Comparison of ENCODE assay signal across 1 cellular context in genomic region chr15:81002004-81002253, GRCh38.
TF ChIP-seq lines count a peak whose summit lies in the region.

No MANE protein-coding gene starts in this region.

TF ChIP-seq in HepG2, 621 proteins besides CTCF, POLR2A, EP300 and RAD21 (continued from another document):
- TF ChIP-seq POLR2AphosphoS5 (IDR thresholded peaks at IDR 0.05; ENCODE audit: low read depth, low read length) (no peak), CEBPB (IDR thresholded peaks at IDR 0.05; ENCODE audit: borderline replicate concordance, low read depth, low read length) (no peak)
TF ChIP-seq in HepG2: peak in this region for 1.
